Comparison of ENCODE assay signal across 22 cellular contexts in genomic region chr18:65278939-65279667, GRCh38.
"Had no signal": no experiment of that assay in that cellular context is flagged by ENCODE, and none has a peak within 500 bp of the region (broad histone marks: within the 10 kb centered on the region; RNA-seq: fewer than 3 reads in every experiment).

No MANE protein-coding gene starts in this region.

- H3K4me3 Mint-ChIP-seq: endodermal cell; natural killer cell treated with Interleukin-12 subunit alpha and Interleukin-12 subunit beta and Interleukin-15 and Interleukin-18, amount 100 ng/mL, for 72 hours; stimulated activated memory B cell treated with anti-CD40 and anti-IgM and Interleukin-4, amounts not matched to agents 10 μg/mL and 1 μg/mL and 100 μg/mL, for 72 hours; stimulated activated naive CD8-positive, alpha-beta T cell treated with anti-CD3 and anti-CD28 coated beads, Interleukin-15, amount 100 ng/mL, for 72 hours had no signal

- H3K4me1 ChIP-seq: foreskin keratinocyte, psoas muscle, spleen, testis, tibial nerve had no signal

- H3K27me3 Mint-ChIP-seq: natural killer cell treated with Interleukin-12 subunit alpha and Interleukin-12 subunit beta and Interleukin-15 and Interleukin-18, amount 100 ng/mL, for 72 hours; stimulated activated memory B cell treated with anti-CD40 and anti-IgM and Interleukin-4, amounts not matched to agents 10 μg/mL and 1 μg/mL and 100 μg/mL, for 72 hours; stimulated activated naive CD8-positive, alpha-beta T cell treated with anti-CD3 and anti-CD28 coated beads, Interleukin-15, amount 100 ng/mL, for 72 hours had no signal

- H3K27me3 ChIP-seq: foreskin keratinocyte, spleen, testis, tibial nerve had no signal

- H3K27ac ChIP-seq: coronary artery, foreskin keratinocyte, psoas muscle, spleen, testis, tibial nerve had no signal

- DNase-seq: effector CD4-positive, alpha-beta T cell; endodermal cell; erythroblast; foreskin keratinocyte; kidney; left cardiac atrium; left ventricle myocardium superior; mesenchymal stem cell; midbrain; psoas muscle; retina; spleen; stimulated activated CD4-positive, alpha-beta T cell treated with anti-CD3 and anti-CD28 coated beads, Interleukin-15, amount 100 ng/mL, for 24 hours; stimulated activated CD4-positive, alpha-beta T cell treated with anti-CD3 and anti-CD28 coated beads, Interleukin-1b, Interleukin-23, amount 100 ng/mL, for 48 hours; stimulated activated CD4-positive, alpha-beta T cell treated with anti-CD3 and anti-CD28 coated beads, Interleukin-4, amount 100 ng/mL, for 24 hours; stimulated activated naive CD8-positive, alpha-beta T cell treated with anti-CD3 and anti-CD28 coated beads, Interleukin-15, amount 100 ng/mL, for 72 hours; testis had no signal

- H3K36me3 Mint-ChIP-seq: stimulated activated memory B cell treated with anti-CD40 and anti-IgM and Interleukin-4, amounts not matched to agents 10 μg/mL and 1 μg/mL and 100 μg/mL, for 72 hours had no signal

- H3K4me1 Mint-ChIP-seq: endodermal cell; stimulated activated memory B cell treated with anti-CD40 and anti-IgM and Interleukin-4, amounts not matched to agents 10 μg/mL and 1 μg/mL and 100 μg/mL, for 72 hours; stimulated activated naive CD8-positive, alpha-beta T cell treated with anti-CD3 and anti-CD28 coated beads, Interleukin-15, amount 100 ng/mL, for 72 hours had no signal

- H3K4me3 ChIP-seq: coronary artery, lung, psoas muscle, spleen, testis, tibial nerve had no signal

- H3K27ac Mint-ChIP-seq: endodermal cell; natural killer cell treated with Interleukin-12 subunit alpha and Interleukin-12 subunit beta and Interleukin-15 and Interleukin-18, amount 100 ng/mL, for 72 hours; stimulated activated memory B cell treated with anti-CD40 and anti-IgM and Interleukin-4, amounts not matched to agents 10 μg/mL and 1 μg/mL and 100 μg/mL, for 72 hours; stimulated activated naive CD8-positive, alpha-beta T cell treated with anti-CD3 and anti-CD28 coated beads, Interleukin-15, amount 100 ng/mL, for 72 hours had no signal

- H3K36me3 ChIP-seq: spleen, tibial nerve had no signal

- H3K9me3 ChIP-seq: psoas muscle, spleen, testis, tibial nerve had no signal
